Comparison of ENCODE assay signal across 8 cellular contexts in genomic region chr1:161019767-161020572, GRCh38. TPM values are rescaled to one million over a fixed set of nuclear protein-coding genes. Genes with fewer than 3 reads are reported as not detected.
DNase-seq lines count a peak whose midpoint lies in the region; ATAC-seq and TF ChIP-seq lines count a peak whose summit lies in the region.

No MANE protein-coding gene starts in this region.

- CTCF ChIA-PET in Caco-2 (lab: Charles Lee) (interaction anchor here (0.5 to 3.3 kb wide), 8 partner anchors 10 to 798 kb away, joined by 3 to 53 read pairs (median 5); partner anchors contain the start of gene USF1), activated B cell treated with CpG ODN at 0.5 μM for 24 hours (lab: Charles Lee) (interaction anchor here (1.7 to 2.9 kb wide), 3 partner anchors 20 to 78 kb away, joined by 9 to 17 read pairs (median 10); partner anchors contain the start of genes KLHDC9 and TSTD1)

- H3K36me3 Mint-ChIP-seq in Caco-2 (ENCODE audit: insufficient read depth, unreplicated experiment) = peaks cover 43% of the 10 kb centered on the region
- no peaks in the 10 kb centered on the region for H3K36me3 Mint-ChIP-seq in activated B cell treated with CpG ODN at 0.5 μM for 24 hours (ENCODE audit: low read depth)

- H3K27ac Mint-ChIP-seq in Caco-2 (ENCODE audit: unreplicated experiment) (peak overlapping the region; percentile 97), activated B cell treated with CpG ODN at 0.5 μM for 24 hours (peak overlapping the region; percentile 91)

- H3K4me1 ChIP-seq in Caco-2 = peaks cover 47% of the 10 kb centered on the region
- peaks cover 0 to 51% (median 21%) of the 10 kb centered on the region in 12 donors for H3K4me1 ChIP-seq in heart left ventricle

- DNase-seq in Caco-2 (no peak), activated B cell treated with CpG ODN at 0.5 μM for 24 hours (no peak), heart left ventricle (peak in 1 of 5 donors; percentile 44), sciatic nerve (ENCODE audit: low spot score) (no peak)
- DNase-seq in stimulated activated CD4-positive, alpha-beta T cell treated with anti-CD3 and anti-CD28 coated beads, Interleukin-12 subunit alpha, Interleukin-12 subunit beta, amount 100 ng/mL, for 4 hours = no peak
- no peak for DNase-seq in stimulated activated CD4-positive, alpha-beta T cell treated with anti-CD3 and anti-CD28 coated beads, Interleukin-4, amount 100 ng/mL, for 4 hours

- peak in 1 of 2 donors; percentile 15 for TF ChIP-seq POLR2A in heart left ventricle (IDR thresholded peaks at IDR 0.05)

- POLR2A ChIA-PET in Caco-2 (lab: Charles Lee) (interaction anchor here (0.6 to 3.2 kb wide), 16 partner anchors 12 to 206 kb away, joined by 3 to 84 read pairs (median 10); partner anchors contain the start of genes APOA2, DEDD, NIT1 and PFDN2), activated B cell treated with CpG ODN at 0.5 μM for 24 hours (lab: Charles Lee) (interaction anchor here (0.6 to 2.7 kb wide), 13 partner anchors 11 to 746 kb away, joined by 3 to 63 read pairs (median 7); partner anchors contain the start of genes ARHGAP30, NIT1, PFDN2 and TSTD1)

- intact Hi-C loops in Caco-2 (cut with micrococcal nuclease; ENCODE audit: unreplicated experiment) (no loop called here), activated B cell treated with CpG ODN at 0.5 μM for 24 hours (cut with micrococcal nuclease) (loop anchor here (2.0 kb wide), 2 partner anchors 29 to 49 kb away; partner anchors contain the start of gene ARHGAP30), heart left ventricle (cut with DNase I) (loop anchor here in 2 of 10 donors (2.0 kb wide), 1 partner anchor 25 kb away; the partner anchor contains the start of gene USF1 (in 2 of the 2)), sciatic nerve (cut with DNase I) (loop anchor here (1.0 kb wide), 1 partner anchor 23 kb away; no protein-coding TSS in a partner anchor)

- TF ChIP-seq CTCF in Caco-2 (IDR thresholded peaks at IDR 0.05; ENCODE audit: insufficient read depth in 1 of 2, low read depth in 1 of 2, low read length in 1 of 2, severe bottlenecking in 1 of 2, unreplicated experiment in 1 of 2) (no peak), activated B cell treated with CpG ODN at 0.5 μM for 24 hours (IDR thresholded peaks at IDR 0.05) (no peak), heart left ventricle (IDR thresholded peaks at IDR 0.05) (no peak)

- H3K27me3 Mint-ChIP-seq in Caco-2 (ENCODE audit: insufficient read depth, unreplicated experiment) (no peaks in the 10 kb centered on the region), activated B cell treated with CpG ODN at 0.5 μM for 24 hours (no peaks in the 10 kb centered on the region)

- peaks cover 44% of the 10 kb centered on the region for H3K4me1 Mint-ChIP-seq in Caco-2 (ENCODE audit: low read depth, unreplicated experiment)
- H3K4me1 Mint-ChIP-seq in activated B cell treated with CpG ODN at 0.5 μM for 24 hours = peaks cover 27% of the 10 kb centered on the region

- peak overlapping the region; percentile 89 for H3K4me3 Mint-ChIP-seq in Caco-2 (ENCODE audit: unreplicated experiment)
- H3K4me3 Mint-ChIP-seq in activated B cell treated with CpG ODN at 0.5 μM for 24 hours = peak overlapping the region; percentile 95

- H3K9me3 ChIP-seq in Caco-2 (no peaks in the 10 kb centered on the region), heart left ventricle (no peaks in the 10 kb centered on the region)

- H3K9me3 Mint-ChIP-seq in Caco-2 (ENCODE audit: unreplicated experiment) (no peaks in the 10 kb centered on the region), activated B cell treated with CpG ODN at 0.5 μM for 24 hours (no peaks in the 10 kb centered on the region)

- H3K4me3 ChIP-seq in Caco-2 (ENCODE audit: low read depth, low read length) (peak overlapping the region; percentile 67), heart left ventricle (peak overlapping the region; percentile 58 to 79 (median 66))

- ATAC-seq in HG03064 (IDR thresholded peaks at IDR 0.05; ENCODE audit: low read depth, unreplicated experiment) = peak; percentile 2
- no peak for ATAC-seq in activated B cell treated with CpG ODN at 0.5 μM for 24 hours (ENCODE audit: low read depth)
- peak; percentile 48 to 74 (median 59) for ATAC-seq in heart left ventricle
- ATAC-seq in sciatic nerve = peak; percentile 28
- ATAC-seq in HG02571 (IDR thresholded peaks at IDR 0.05; ENCODE audit: unreplicated experiment) = no peak

- WGBS in heart left ventricle, 4 donors = 17 to 24% (median 20%) methylated on average over 11 of the region's 11 CpGs

- no peaks in the 10 kb centered on the region; the same call in none of the 2 replicates for H3K36me3 ChIP-seq in Caco-2 (ENCODE audit: control insufficient read depth, insufficient read depth, low read length)
- no peaks in the 10 kb centered on the region for H3K36me3 ChIP-seq in heart left ventricle

- H3K27me3 ChIP-seq in Caco-2 (replicated peaks; ENCODE audit: control insufficient read depth, insufficient read depth, low read length) (no peaks in the 10 kb centered on the region), heart left ventricle (peaks cover 0 to 4% (median 0%) of the 10 kb centered on the region in 9 donors)

- H3K27ac ChIP-seq in heart left ventricle = peak overlapping the region; percentile 66 to 95 (median 87)

- no TSS peak for BruUV-seq in Caco-2 (replicated peaks; lab: Mats Ljungman, UMichigan)

RNA-seq across cellular contexts. Expression of gene F11R, which starts 1.0 kb away (rescaled TPM):
- total RNA-seq in Caco-2 (2022) (182 and 196 TPM in 2 replicates), activated B cell treated with CpG ODN at 0.5 μM for 24 hours (11.1 and 11.6 TPM in 2 replicates), heart left ventricle (10 to 100 TPM in 5 of 9 donors, 1 to 10 TPM in 4; 7.5 to 23.4 (median 10.9) TPM), sciatic nerve (20.3 TPM)
- 10 to 100 TPM in 1 of 2 donors, 1 to 10 TPM in 1; 7.4 to 13.8 TPM for polyA plus RNA-seq in heart left ventricle

RNA-seq across cellular contexts. Expression of gene TSTD1, which starts 18.8 kb away (rescaled TPM):
- total RNA-seq in Caco-2 (2022) (24.8 and 26.8 TPM in 2 replicates), activated B cell treated with CpG ODN at 0.5 μM for 24 hours (69.8 and 70.2 TPM in 2 replicates), heart left ventricle (10 to 100 TPM in 7 of 9 donors, 1 to 10 TPM in 2; 6.1 to 22.7 (median 14.4) TPM), sciatic nerve (13.1 TPM)
- polyA plus RNA-seq in heart left ventricle = 10 to 100 TPM; 14.7 to 16.2 TPM

RNA-seq across cellular contexts. Expression of gene USF1, which starts 25.8 kb away (rescaled TPM):
- total RNA-seq in Caco-2 (2022) (49.7 and 52.7 TPM in 2 replicates), activated B cell treated with CpG ODN at 0.5 μM for 24 hours (134 and 143 TPM in 2 replicates), heart left ventricle (10 to 100 TPM; 20.2 to 51.1 (median 28.2) TPM), sciatic nerve (58.0 TPM)
- polyA plus RNA-seq in heart left ventricle = 10 to 100 TPM; 31.9 to 43.0 TPM

RNA-seq across cellular contexts. Expression of gene ARHGAP30, which starts 49.7 kb away (rescaled TPM):
- not detected in 2 replicates for total RNA-seq in Caco-2 (2022)
- total RNA-seq in activated B cell treated with CpG ODN at 0.5 μM for 24 hours = 154 and 158 TPM in 2 replicates
- total RNA-seq in heart left ventricle = 10 to 100 TPM in 2 of 9 donors, 1 to 10 TPM in 7; 1.7 to 32.2 (median 2.1) TPM
- polyA plus RNA-seq in heart left ventricle = 1 to 10 TPM; 1.3 to 3.0 TPM
- total RNA-seq in sciatic nerve = 13.7 TPM

Comparison
In these comparisons a context has a peak if more than half of its experiments do, and no peak if none do; other contexts are left out.
1. ATAC-seq: peak in HG03064 (single experiment), heart left ventricle (4 of 4) and sciatic nerve (single experiment); none in activated B cell treated with CpG ODN at 0.5 μM for 24 hours (single experiment) and HG02571 (single experiment).